ENCODE assay signal across 25 cellular contexts in genomic region chr6:15519681-15520080, GRCh38.
DNase-seq lines count a peak whose midpoint lies in the region; ATAC-seq and TF ChIP-seq lines count a peak whose summit lies in the region.
"Had no signal": no experiment of that assay in that cellular context is flagged by ENCODE, and none has a peak within 500 bp of the region (broad histone marks: within the 10 kb centered on the region; RNA-seq: fewer than 3 reads in every experiment).

No MANE protein-coding gene starts in this region.

- peaks cover 32% of the 10 kb centered on the region for H3K36me3 ChIP-seq in osteoblast (ENCODE audit: insufficient read depth, low read length)
- H3K36me3 ChIP-seq: ovary had no signal

- no peaks in the 10 kb centered on the region for H4K20me1 ChIP-seq in osteoblast (ENCODE audit: insufficient read depth, low read length)

- H3K9me3 ChIP-seq in CD4-positive, alpha-beta T cell (ENCODE audit: control insufficient read depth, low read length) = no peaks in the 10 kb centered on the region
- no peaks in the 10 kb centered on the region for H3K9me3 ChIP-seq in osteoblast (ENCODE audit: low read depth, low read length)
- H3K9me3 ChIP-seq: adrenal gland, ovary, right atrium auricular region, stomach, tibial nerve had no signal

- no peak overlapping the region for H2AFZ ChIP-seq in osteoblast (ENCODE audit: low read length)

- intact Hi-C loops in CD4-positive, alpha-beta T cell (cut with DNase I, micrococcal nuclease) = no loop called here

- peaks cover 98% of the 10 kb centered on the region for H3K36me3 Mint-ChIP-seq in CD4-positive, alpha-beta T cell (ENCODE audit: low read depth)
- peaks cover 43% of the 10 kb centered on the region for H3K36me3 Mint-ChIP-seq in activated naive CD8-positive, alpha-beta T cell treated with anti-CD3 and anti-CD28 coated beads, Interleukin-2, amount 50 U/mL, for 24 hours (ENCODE audit: low read depth)

- H3K9me3 Mint-ChIP-seq in CD4-positive, alpha-beta T cell = no peaks in the 10 kb centered on the region
- H3K9me3 Mint-ChIP-seq in activated naive CD8-positive, alpha-beta T cell treated with anti-CD3 and anti-CD28 coated beads, Interleukin-2, amount 50 U/mL, for 24 hours = no peaks in the 10 kb centered on the region
- H3K9me3 Mint-ChIP-seq: activated T-helper 1 cell treated with anti-CD3 and anti-CD28 coated beads, Interleukin-12 subunit alpha, Interleukin-12 subunit beta, Interleukin-2, Interleukin-4 antibody, amounts not matched to agents 30 ng/mL and 10 ng/mL and 1 ng/mL, durations not matched to agents 14 hours and 24 hours and 36 hours had no signal

- CTCF ChIA-PET in CD4-positive, alpha-beta T cell (lab: Charles Lee) = no interaction called here

- no peaks in the 10 kb centered on the region for H3K4me1 ChIP-seq in osteoblast (ENCODE audit: insufficient read depth, low read length)
- H3K4me1 ChIP-seq: adrenal gland, foreskin keratinocyte had no signal

- POLR2A ChIA-PET in CD4-positive, alpha-beta T cell (lab: Charles Lee) = no interaction called here

- H3K4me3 Mint-ChIP-seq in CD4-positive, alpha-beta T cell = no peak overlapping the region
- H3K4me3 Mint-ChIP-seq in activated naive CD8-positive, alpha-beta T cell treated with anti-CD3 and anti-CD28 coated beads, Interleukin-2, amount 50 U/mL, for 24 hours = no peak overlapping the region
- H3K4me3 Mint-ChIP-seq: activated T-helper 1 cell treated with anti-CD3 and anti-CD28 coated beads, Interleukin-12 subunit alpha, Interleukin-12 subunit beta, Interleukin-2, Interleukin-4 antibody, amounts not matched to agents 30 ng/mL and 10 ng/mL and 1 ng/mL, durations not matched to agents 14 hours and 24 hours and 36 hours had no signal

- ATAC-seq in activated CD4-positive, CD25-positive, alpha-beta regulatory T cell treated with anti-CD3 and anti-CD28 coated beads, Interleukin-2, amount 50 U/mL, for 24 hours = no peak
- ATAC-seq in CD4-positive, alpha-beta T cell (ENCODE audit: poor library complexity) = no peak
- no peak for ATAC-seq in activated naive CD8-positive, alpha-beta T cell treated with anti-CD3 and anti-CD28 coated beads, Interleukin-2, amount 50 U/mL, for 24 hours
- ATAC-seq: esophagus mucosa, foreskin keratinocyte, K562 had no signal

- H3K79me2 ChIP-seq in osteoblast (ENCODE audit: insufficient read depth, low read length) = no peaks in the 10 kb centered on the region

- no peak overlapping the region for H3K4me3 ChIP-seq in osteoblast (ENCODE audit: insufficient read depth, low read length)
- H3K4me3 ChIP-seq: adrenal gland, K562, ovary, right atrium auricular region, stomach, tibial nerve had no signal

- peak; percentile 18 for DNase-seq in activated CD4-positive, CD25-positive, alpha-beta regulatory T cell treated with anti-CD3 and anti-CD28 coated beads, Interleukin-2, amount 50 U/mL, for 72 hours
- no peak for DNase-seq in CD4-positive, alpha-beta T cell
- DNase-seq in activated naive CD8-positive, alpha-beta T cell treated with anti-CD3 and anti-CD28 coated beads, Interleukin-2, amount 50 U/mL, for 24 hours = no peak
- DNase-seq in osteoblast (ENCODE audit: insufficient read length, low spot score, missing footprints) (peak; percentile 15), NCI-H2081 (lab: John Stamatoyannopoulos, UW) (no peak), NCI-H1048 (lab: John Stamatoyannopoulos, UW) (no peak), RPMI8226 (no peak)
- DNase-seq: activated CD4-positive, CD25-positive, alpha-beta regulatory T cell; adrenal gland; AML-193; brain microvascular endothelial cell; COR-L47; effector memory CD4-positive, alpha-beta T cell; foreskin keratinocyte; mesendoderm; NCI-H2029 treated with DMSO at 0.1 percent for 48 hours; NCI-H446 treated with DMSO at 0.1 percent for 48 hours; ovary; stomach had no signal

- no peaks in the 10 kb centered on the region for H3K27me3 ChIP-seq in CD4-positive, alpha-beta T cell (ENCODE audit: control insufficient read depth, insufficient read depth, low read length)
- H3K27me3 ChIP-seq in osteoblast (ENCODE audit: insufficient read depth, low read length) = no peaks in the 10 kb centered on the region
- H3K27me3 ChIP-seq: adrenal gland, brain microvascular endothelial cell, foreskin keratinocyte, ovary, right atrium auricular region, stomach, tibial nerve had no signal

- H3K4me2 ChIP-seq in osteoblast (ENCODE audit: insufficient read depth, low read length) = no peak overlapping the region

- no peaks in the 10 kb centered on the region for H3K27me3 Mint-ChIP-seq in CD4-positive, alpha-beta T cell
- H3K27me3 Mint-ChIP-seq in activated naive CD8-positive, alpha-beta T cell treated with anti-CD3 and anti-CD28 coated beads, Interleukin-2, amount 50 U/mL, for 24 hours = no peaks in the 10 kb centered on the region

- no peak overlapping the region for H3K27ac ChIP-seq in CD4-positive, alpha-beta T cell (ENCODE audit: low read depth, low read length)
- no peak overlapping the region for H3K27ac ChIP-seq in osteoblast (ENCODE audit: low read depth, low read length)
- H3K27ac ChIP-seq: adrenal gland, brain microvascular endothelial cell, foreskin keratinocyte, ovary, right atrium auricular region, stomach, tibial nerve had no signal

- TF ChIP-seq CTCF in CD4-positive, alpha-beta T cell (IDR thresholded peaks at IDR 0.05) = no peak
- TF ChIP-seq CTCF in osteoblast (IDR thresholded peaks at IDR 0.05; ENCODE audit: extremely low read depth, low read depth, low read length) = no peak

- no peaks in the 10 kb centered on the region for H3K4me1 Mint-ChIP-seq in CD4-positive, alpha-beta T cell (ENCODE audit: low read depth)
- H3K4me1 Mint-ChIP-seq in activated naive CD8-positive, alpha-beta T cell treated with anti-CD3 and anti-CD28 coated beads, Interleukin-2, amount 50 U/mL, for 24 hours = peaks cover 12% of the 10 kb centered on the region

- peak overlapping the region; percentile 59 for H3K27ac Mint-ChIP-seq in CD4-positive, alpha-beta T cell
- peak overlapping the region; percentile 28 for H3K27ac Mint-ChIP-seq in activated naive CD8-positive, alpha-beta T cell treated with anti-CD3 and anti-CD28 coated beads, Interleukin-2, amount 50 U/mL, for 24 hours
- H3K27ac Mint-ChIP-seq: activated T-helper 1 cell treated with anti-CD3 and anti-CD28 coated beads, Interleukin-12 subunit alpha, Interleukin-12 subunit beta, Interleukin-2, Interleukin-4 antibody, amounts not matched to agents 30 ng/mL and 10 ng/mL and 1 ng/mL, durations not matched to agents 14 hours and 24 hours and 36 hours had no signal

Comparison
In these comparisons a context has a peak if more than half of its experiments do, and no peak if none do; other contexts are left out.
1. DNase-seq: peak in activated CD4-positive, CD25-positive, alpha-beta regulatory T cell treated with anti-CD3 and anti-CD28 coated beads, Interleukin-2, amount 50 U/mL, for 72 hours (single experiment) and osteoblast (single experiment); none in CD4-positive, alpha-beta T cell (0 of 10), activated naive CD8-positive, alpha-beta T cell treated with anti-CD3 and anti-CD28 coated beads, Interleukin-2, amount 50 U/mL, for 24 hours (single experiment), NCI-H2081 (0 of 2), NCI-H1048 (single experiment) and RPMI8226 (single experiment).